1 cellular context compared by ENCODE assay signal in genomic region chr22:43888740-43889139, GRCh38.
TF ChIP-seq lines count a peak whose summit lies in the region.

No MANE protein-coding gene starts in this region.

TF ChIP-seq in HepG2, 621 proteins besides CTCF, POLR2A, EP300 and RAD21:
- TF ChIP-seq ZNF768 (CRISPR knock-in tag; IDR thresholded peaks at IDR 0.05) = peak; percentile 85
- TF ChIP-seq ELF4 (CRISPR knock-in tag; IDR thresholded peaks at IDR 0.05; ENCODE audit: borderline replicate concordance) = no peak
- no peak for TF ChIP-seq ZBTB49 (CRISPR knock-in tag; IDR thresholded peaks at IDR 0.05; ENCODE audit: borderline replicate concordance)
